Comparison of ENCODE assay signal across 8 cellular contexts in genomic region chr2:230218411-230218810, GRCh38. TPM values are rescaled to one million over a fixed set of nuclear protein-coding genes. Genes with fewer than 3 reads are reported as not detected.
A peak's percentile ranks its signal among the peaks of the same experiment; 100 is the strongest.
DNase-seq lines count a peak whose midpoint lies in the region; ATAC-seq, FAIRE-seq and TF ChIP-seq lines count a peak whose summit lies in the region.

No MANE protein-coding gene starts in this region.

- peaks cover 33% of the 10 kb centered on the region for H3K36me3 ChIP-seq in CD8-positive, alpha-beta T cell (ENCODE audit: insufficient read depth, low read length)
- H3K36me3 ChIP-seq in Loucy (ENCODE audit: insufficient read depth, low read length) (no peaks in the 10 kb centered on the region), K562 (ENCODE audit: control insufficient read depth, insufficient read depth, low read length) (no peaks in the 10 kb centered on the region), mucosa of rectum (ENCODE audit: control insufficient read depth in 2 of 2, insufficient read depth in 2 of 2, low read length in 2 of 2) (peaks cover 20 to 30% of the 10 kb centered on the region in 2 donors)

- WGBS in K562 (ENCODE audit: insufficient coverage, low coverage, missing lambda C conversion rate), result 19% methylated on average over 2 of the region's 2 CpGs

- peaks cover 39% of the 10 kb centered on the region for H3K36me3 Mint-ChIP-seq in CD8-positive, alpha-beta T cell

- H3K4me3 ChIP-seq in CD8-positive, alpha-beta T cell (ENCODE audit: low read depth, low read length), result peak overlapping the region; percentile 96
- peak overlapping the region; percentile 93 for H3K4me3 ChIP-seq in Loucy (ENCODE audit: low read length, poor library complexity, severe bottlenecking)
- H3K4me3 ChIP-seq in K562, result no peak overlapping the region
- H3K4me3 ChIP-seq in mucosa of rectum (ENCODE audit: low read length in 2 of 2), result peak overlapping the region; percentile 94 to 98

- intact Hi-C loops in CD8-positive, alpha-beta T cell (cut with DNase I, micrococcal nuclease), result loop anchor here (1.0 to 10.0 kb wide), 9 partner anchors 10 to 576 kb away; partner anchors contain the start of genes CAB39 (in 1 of the 2), FBXO36 (in 1 of the 2), SP100 (in 1 of the 2) and SP140L (in 1 of the 2)
- intact Hi-C loops in K562 (cut with micrococcal nuclease), result no loop called here

- no peaks in the 10 kb centered on the region for H3K9me3 Mint-ChIP-seq in CD8-positive, alpha-beta T cell

- no peak for FAIRE-seq in K562 (lab: Jason Lieb, UNC)

- no peaks in the 10 kb centered on the region for H3K9me3 ChIP-seq in CD8-positive, alpha-beta T cell (ENCODE audit: low read length)
- H3K9me3 ChIP-seq in Loucy (ENCODE audit: insufficient read depth, low read depth, low read length) (no peaks in the 10 kb centered on the region), K562 (replicated peaks; ENCODE audit: control insufficient read depth, insufficient read depth, low read depth, low read length) (no peaks in the 10 kb centered on the region), mucosa of rectum (ENCODE audit: control insufficient read depth in 2 of 2, low read length in 2 of 2) (no peaks in the 10 kb centered on the region)

- H3K27ac ChIP-seq in CD8-positive, alpha-beta T cell (ENCODE audit: low read depth, low read length), result no peak overlapping the region
- no peak overlapping the region for H3K27ac ChIP-seq in K562 (ENCODE audit: extremely low read depth, low read depth, low read length)
- H3K27ac ChIP-seq in mucosa of rectum (ENCODE audit: low read depth in 2 of 2, low read length in 2 of 2), result no peak overlapping the region

- BruUV-seq in K562 (replicated peaks; lab: Mats Ljungman, UMichigan), result no TSS peak

- CTCF ChIA-PET in CD8-positive, alpha-beta T cell (lab: Charles Lee), result interaction anchor here (1.6 to 3.1 kb wide), 2 partner anchors 110 to 394 kb away, joined by 4 to 8 read pairs; partner anchors contain the start of gene SP140L
- CTCF ChIA-PET in K562 (lab: Yijun Ruan, JAX; ENCODE audit: low intra/inter-chr PET ratio), result no interaction called here

- no peaks in the 10 kb centered on the region for H3K27me3 Mint-ChIP-seq in CD8-positive, alpha-beta T cell (ENCODE audit: low read depth)

- no peak for TF ChIP-seq RAD21 in K562 (CRISPR knock-in tag; conservative IDR thresholded peaks at IDR 0.05 in 1 of 2, IDR thresholded peaks at IDR 0.05 in 1 of 2)

- in situ Hi-C loops in K562 (cut with MboI), result no loop called here

- DNase-seq in CD8-positive, alpha-beta T cell, result no peak
- DNase-seq in K562 (ENCODE audit: extremely low read depth in 1 of 4, low spot score in 3 of 4) (peak in 1 of 4 experiments; percentile 6), D341Med (ENCODE audit: low spot score) (no peak)
- no peak for DNase-seq in stimulated activated CD4-positive, alpha-beta T cell treated with anti-CD3 and anti-CD28 coated beads, Interleukin-4, amount 100 ng/mL, for 4 hours

- H3K79me2 ChIP-seq in Loucy (ENCODE audit: insufficient read depth, low read length) (peaks cover 14% of the 10 kb centered on the region; the same call in 1 of the 2 replicates), K562 (ENCODE audit: control insufficient read depth, insufficient read depth, low read length) (no peaks in the 10 kb centered on the region)

- H3K9me1 ChIP-seq in K562 (ENCODE audit: control insufficient read depth, insufficient read depth, low read length), result no peaks in the 10 kb centered on the region

- no peaks in the 10 kb centered on the region for H3K27me3 ChIP-seq in CD8-positive, alpha-beta T cell (ENCODE audit: insufficient read depth, low read length)
- no peaks in the 10 kb centered on the region for H3K27me3 ChIP-seq in Loucy (ENCODE audit: insufficient read depth, low read length, poor library complexity, severe bottlenecking)
- H3K27me3 ChIP-seq in K562 (ENCODE audit: control insufficient read depth in 2 of 2, insufficient read depth in 2 of 2, low read length in 2 of 2), result no peaks in the 10 kb centered on the region
- H3K27me3 ChIP-seq in mucosa of rectum (ENCODE audit: control insufficient read depth in 2 of 2, insufficient read depth in 2 of 2, low read length in 2 of 2), result no peaks in the 10 kb centered on the region

- TF ChIP-seq CTCF in CD8-positive, alpha-beta T cell (IDR thresholded peaks at IDR 0.05), result no peak
- TF ChIP-seq CTCF in Loucy (conservative IDR thresholded peaks at IDR 0.05; ENCODE audit: low read length), result no peak
- TF ChIP-seq CTCF in K562 (IDR thresholded peaks at IDR 0.05 in 2 of 3, conservative IDR thresholded peaks at IDR 0.05 in 1 of 3; ENCODE audit: insufficient read depth in 2 of 3, low read depth in 1 of 3, low read length in 3 of 3), result no peak

- H3F3A ChIP-seq in Loucy (ENCODE audit: low read depth), result no peaks in the 10 kb centered on the region

- TF ChIP-seq EP300 in K562 (IDR thresholded peaks at IDR 0.05; ENCODE audit: low read length), result no peak

- no peak overlapping the region for H2AFZ ChIP-seq in Loucy (ENCODE audit: low read length)
- H2AFZ ChIP-seq in K562 (ENCODE audit: low read depth, low read length), result no peak overlapping the region

- H3K4me3 Mint-ChIP-seq in CD8-positive, alpha-beta T cell, result peak overlapping the region; percentile 98

- peaks cover 60% of the 10 kb centered on the region for H3K4me1 Mint-ChIP-seq in CD8-positive, alpha-beta T cell (ENCODE audit: low read depth)

- no peaks in the 10 kb centered on the region for H3K9me2 ChIP-seq in Loucy (replicated peaks; ENCODE audit: low read depth, low read length)

- TF ChIP-seq POLR2A in K562 (conservative IDR thresholded peaks at IDR 0.05), result no peak

- H3K4me2 ChIP-seq in Loucy (ENCODE audit: low read depth, low read length, poor library complexity, severe bottlenecking) (peak overlapping the region; percentile 91), K562 (ENCODE audit: insufficient read depth, low read length) (no peak overlapping the region)

- H4K20me1 ChIP-seq in Loucy (ENCODE audit: insufficient read depth, low read length, poor library complexity, severe bottlenecking) (no peaks in the 10 kb centered on the region), K562 (replicated peaks; ENCODE audit: control insufficient read depth, insufficient read depth, low read length) (no peaks in the 10 kb centered on the region)

- POLR2A ChIA-PET in CD8-positive, alpha-beta T cell (lab: Charles Lee), result interaction anchor here (1.4 to 3.0 kb wide), 4 partner anchors 9 to 109 kb away, joined by 3 to 22 read pairs (median 8); no protein-coding TSS in a partner anchor
- POLR2A ChIA-PET in K562 (lab: Yijun Ruan, JAX), result no interaction called here

- peak overlapping the region; percentile 78 for H3K27ac Mint-ChIP-seq in CD8-positive, alpha-beta T cell

- H3K4me1 ChIP-seq in CD8-positive, alpha-beta T cell (ENCODE audit: insufficient read depth, low read length), result peaks cover 32% of the 10 kb centered on the region
- H3K4me1 ChIP-seq in Loucy (ENCODE audit: insufficient read depth, low read length, poor library complexity, severe bottlenecking), result peaks cover 34% of the 10 kb centered on the region
- H3K4me1 ChIP-seq in K562 (replicated peaks in 1 of 2; ENCODE audit: control insufficient read depth in 2 of 2, insufficient read depth in 2 of 2, low read length in 2 of 2), result peaks cover 2 to 5% of the 10 kb centered on the region in 2 experiments; a peak in 3 of 5 replicates
- peaks cover 4 to 6% of the 10 kb centered on the region in 2 donors for H3K4me1 ChIP-seq in mucosa of rectum (ENCODE audit: control insufficient read depth in 2 of 2, insufficient read depth in 2 of 2, low read length in 2 of 2)

- peak overlapping the region; percentile 34 for H3K9ac ChIP-seq in Loucy (ENCODE audit: low read depth, low read length, poor library complexity, severe bottlenecking)
- H3K9ac ChIP-seq in K562 (ENCODE audit: insufficient read depth in 1 of 2, low read depth in 2 of 2, low read length in 2 of 2), result no peak overlapping the region
- no peak overlapping the region for H3K9ac ChIP-seq in mucosa of rectum (ENCODE audit: low read depth in 1 of 2, low read length in 2 of 2)

- peak; percentile 43 for ATAC-seq in CD8-positive, alpha-beta T cell
- ATAC-seq in K562 (no peak; the same call in 2 of the 3 replicates), GM18868 (IDR thresholded peaks at IDR 0.05; ENCODE audit: unreplicated experiment) (no peak), GM21576 (IDR thresholded peaks at IDR 0.05; ENCODE audit: unreplicated experiment) (no peak)

RNA-seq across cellular contexts. Expression of gene SP110, which starts 1.4 kb away (rescaled TPM):
- total RNA-seq in CD8-positive, alpha-beta T cell, result 10 to 100 TPM; 50.6 to 58.1 TPM
- 4.6 and 5.1 TPM in 2 replicates for total RNA-seq in K562 (2011; cell fraction: chromatin; rRNA removed; ENCODE audit: low replicate concordance)
- total RNA-seq in K562 (2011; cell fraction: nucleolus; rRNA removed), result 1.2 and 2.2 TPM in 2 replicates
- total RNA-seq in K562 (2011; cell fraction: nucleoplasm; rRNA removed), result 4.7 and 6.5 TPM in 2 replicates
- total RNA-seq in K562 (2014; rRNA removed) (4.9 and 11.0 TPM in 2 replicates), K562 (2014; rRNA removed; fragmentation: Illumina TruSeq; extraction: Trizol) (7.1 and 7.8 TPM in 2 replicates), K562 (2015; rRNA removed; fragmentation: Illumina TruSeq; extraction: Trizol) (4.1 and 6.7 TPM in 2 replicates), K562 (2021) (5.1 and 6.4 TPM in 2 replicates)
- polyA plus RNA-seq in K562 (2011; rRNA removed) (0.92 and 3.6 TPM in 2 replicates), K562 (2014; fragmentation: Illumina TruSeq; extraction: Trizol) (7.9 and 8.8 TPM in 2 replicates), K562 (2014; fragmentation: Nextera tagmentation; extraction: Ambion mirVana) (1 to 10 TPM; 7.6 to 8.5 TPM), K562 (2014; rRNA removed) (2.8 and 3.9 TPM in 2 replicates)
- 1.2 and 3.7 TPM in 2 replicates for polyA plus RNA-seq in K562 (2011; cell fraction: cytosol; rRNA removed)
- polyA plus RNA-seq in K562 (2011; cell fraction: nucleus; rRNA removed), result 1.7 and 5.5 TPM in 2 replicates
- 6.1 and 9.3 TPM in 2 replicates for polyA plus RNA-seq in K562 (2012)
- 2.0 and 2.5 TPM in 2 replicates for polyA minus RNA-seq in K562 (2011; rRNA and poly(A)+ RNA removed)
- polyA minus RNA-seq in K562 (2011; cell fraction: cytosol; rRNA and poly(A)+ RNA removed), result 1.5 TPM in 1 of 2 replicates, not detected in the other
- polyA minus RNA-seq in K562 (2011; cell fraction: nucleus; rRNA and poly(A)+ RNA removed), result 1.00 and 2.4 TPM in 2 replicates

RNA-seq across cellular contexts. Expression of gene SP140, which starts 7.1 kb away (rescaled TPM):
- total RNA-seq in CD8-positive, alpha-beta T cell, result 10 to 100 TPM; 48.6 to 49.3 TPM
- total RNA-seq in K562 (2011; cell fraction: chromatin; rRNA removed; ENCODE audit: low replicate concordance), result 4.1 and 5.6 TPM in 2 replicates
- 1.8 TPM in 2 replicates for total RNA-seq in K562 (2011; cell fraction: nucleolus; rRNA removed)
- total RNA-seq in K562 (2011; cell fraction: nucleoplasm; rRNA removed), result 2.7 and 3.7 TPM in 2 replicates
- total RNA-seq in K562 (2014; rRNA removed) (not detected in 2 replicates), K562 (2014; rRNA removed; fragmentation: Illumina TruSeq; extraction: Trizol) (0.41 and 0.65 TPM in 2 replicates), K562 (2015; rRNA removed; fragmentation: Illumina TruSeq; extraction: Trizol) (0.65 TPM in 1 of 2 replicates, not detected in the other), K562 (2021) (0.25 and 0.35 TPM in 2 replicates)
- polyA plus RNA-seq in K562 (2011; rRNA removed) (1.0 and 1.6 TPM in 2 replicates), K562 (2014; fragmentation: Illumina TruSeq; extraction: Trizol) (0.49 TPM in 1 of 2 replicates, not detected in the other), K562 (2014; fragmentation: Nextera tagmentation; extraction: Ambion mirVana) (under 1 TPM; 0.04 to 0.35 TPM), K562 (2014; rRNA removed) (0.19 and 1.1 TPM in 2 replicates)
- polyA plus RNA-seq in K562 (2011; cell fraction: cytosol; rRNA removed), result 0.31 TPM in 1 of 2 replicates, not detected in the other
- polyA plus RNA-seq in K562 (2011; cell fraction: nucleus; rRNA removed), result 3.9 and 4.7 TPM in 2 replicates
- polyA plus RNA-seq in K562 (2012), result 0.38 and 1.0 TPM in 2 replicates
- polyA minus RNA-seq in K562 (2011; rRNA and poly(A)+ RNA removed), result 0.81 and 1.4 TPM in 2 replicates
- not detected in 2 replicates for polyA minus RNA-seq in K562 (2011; cell fraction: cytosol; rRNA and poly(A)+ RNA removed)
- 1.5 and 4.9 TPM in 2 replicates for polyA minus RNA-seq in K562 (2011; cell fraction: nucleus; rRNA and poly(A)+ RNA removed)

Comparison
In these comparisons a context has a peak if more than half of its experiments do, and no peak if none do; other contexts are left out.
1. RNA of gene SP110, which starts 1.4 kb away (total RNA-seq): 50.6 to 58.1 TPM in CD8-positive, alpha-beta T cell; 1.2 to 11.0 TPM in K562; every median in the first group is over 4 times any median in the second.
2. RNA of gene SP140, which starts 7.1 kb away (total RNA-seq): 48.6 to 49.3 TPM in CD8-positive, alpha-beta T cell; 0.25 to 5.6 TPM in K562; every median in the first group is over 4 times any median in the second.